In genomic region chr19:41597600-41598041, GRCh38 we compare ENCODE assay signal across 9 cellular contexts. TPM values are rescaled to one million over a fixed set of nuclear protein-coding genes. Genes with fewer than 3 reads are reported as not detected.
DNase-seq lines count a peak whose midpoint lies in the region; ATAC-seq and TF ChIP-seq lines count a peak whose summit lies in the region.
"Had no signal": no experiment of that assay in that cellular context is flagged by ENCODE, and none has a peak within 500 bp of the region (broad histone marks: within the 10 kb centered on the region; RNA-seq: fewer than 3 reads in every experiment).

No MANE protein-coding gene starts in this region.

- peak overlapping the region in 2 of 10 donors; percentile 11 to 43 for H3K27ac Mint-ChIP-seq in naive thymus-derived CD8-positive, alpha-beta T cell
- H3K27ac Mint-ChIP-seq in stimulated activated naive B cell treated with anti-CD40 and anti-IgM and Interleukin-4, amounts not matched to agents 10 μg/mL and 1 μg/mL and 100 μg/mL, for 72 hours, result peak overlapping the region; percentile 34

- peak; percentile 70 for DNase-seq in DND-41
- DNase-seq in HT1080 (ENCODE audit: low read depth), result peak; percentile 52
- DNase-seq in OCI-M1 (lab: John Stamatoyannopoulos, UW), result peak; percentile 86
- peak; percentile 81 for DNase-seq in activated CD8-positive, alpha-beta memory T cell treated with anti-CD3 and anti-CD28 coated beads, Interleukin-2, amount 50 U/mL, for 48 hours
- DNase-seq in naive thymus-derived CD8-positive, alpha-beta T cell, result peak; percentile 45 to 89 (median 72)
- DNase-seq in stimulated activated naive B cell treated with anti-CD40 and anti-IgM and Interleukin-4, amounts not matched to agents 10 μg/mL and 1 μg/mL and 100 μg/mL, for 72 hours, result peak; percentile 70

- peak overlapping the region in 3 of 10 donors; percentile 37 to 64 (median 54) for H3K4me3 Mint-ChIP-seq in naive thymus-derived CD8-positive, alpha-beta T cell
- peak overlapping the region; percentile 57 to 58 for H3K4me3 Mint-ChIP-seq in stimulated activated naive B cell treated with anti-CD40 and anti-IgM and Interleukin-4, amounts not matched to agents 10 μg/mL and 1 μg/mL and 100 μg/mL, for 72 hours

- peaks cover 5 to 24% (median 9%) of the 10 kb centered on the region in 4 donors for H3K4me1 Mint-ChIP-seq in naive thymus-derived CD8-positive, alpha-beta T cell
- peaks cover 8 to 19% of the 10 kb centered on the region in 2 donors for H3K4me1 Mint-ChIP-seq in stimulated activated naive B cell treated with anti-CD40 and anti-IgM and Interleukin-4, amounts not matched to agents 10 μg/mL and 1 μg/mL and 100 μg/mL, for 72 hours

- H2AFZ ChIP-seq in DND-41 (ENCODE audit: low read depth, low read length), result no peak overlapping the region

- peaks cover 3 to 39% (median 20%) of the 10 kb centered on the region in 5 donors for H3K27me3 Mint-ChIP-seq in naive thymus-derived CD8-positive, alpha-beta T cell
- peaks cover 4 to 18% of the 10 kb centered on the region in 2 donors for H3K27me3 Mint-ChIP-seq in stimulated activated naive B cell treated with anti-CD40 and anti-IgM and Interleukin-4, amounts not matched to agents 10 μg/mL and 1 μg/mL and 100 μg/mL, for 72 hours

- no peaks in the 10 kb centered on the region; the same call in 1 of the 2 replicates for H4K20me1 ChIP-seq in DND-41 (ENCODE audit: insufficient read depth, low read length)

- H3K9ac ChIP-seq in DND-41 (ENCODE audit: low read depth, low read length), result no peak overlapping the region

- peak; percentile 95 for TF ChIP-seq CTCF in DND-41 (IDR thresholded peaks at IDR 0.05; ENCODE audit: borderline replicate concordance, extremely low read depth, low read length, poor library complexity, severe bottlenecking)

- H3K4me1 ChIP-seq in DND-41 (ENCODE audit: insufficient read depth, low read length), result no peaks in the 10 kb centered on the region

- no peaks in the 10 kb centered on the region for H3K36me3 ChIP-seq in DND-41 (ENCODE audit: insufficient read depth, low read length)

- no peak overlapping the region for H3K4me2 ChIP-seq in DND-41 (ENCODE audit: insufficient read depth, low read length)

- H3K36me3 Mint-ChIP-seq in naive thymus-derived CD8-positive, alpha-beta T cell, result no peaks in the 10 kb centered on the region
- H3K36me3 Mint-ChIP-seq in stimulated activated naive B cell treated with anti-CD40 and anti-IgM and Interleukin-4, amounts not matched to agents 10 μg/mL and 1 μg/mL and 100 μg/mL, for 72 hours, result no peaks in the 10 kb centered on the region

- ATAC-seq in DND-41 (ENCODE audit: insufficient read depth, low read depth) (peak; percentile 89), esophagus mucosa (peak; percentile 81), HG03457 (IDR thresholded peaks at IDR 0.05; ENCODE audit: unreplicated experiment) (no peak)
- peak; percentile 83 to 91 for ATAC-seq in naive thymus-derived CD8-positive, alpha-beta T cell
- ATAC-seq in stimulated activated naive B cell treated with anti-CD40 and anti-IgM and Interleukin-4, amounts not matched to agents 10 μg/mL and 1 μg/mL and 100 μg/mL, for 72 hours (replicated peaks), result peak; percentile 90

- H3K4me3 ChIP-seq in DND-41 (ENCODE audit: low read depth in 1 of 2, low read length in 2 of 2), result no peak overlapping the region

- no peaks in the 10 kb centered on the region for H3K9me3 Mint-ChIP-seq in naive thymus-derived CD8-positive, alpha-beta T cell
- H3K9me3 Mint-ChIP-seq in stimulated activated naive B cell treated with anti-CD40 and anti-IgM and Interleukin-4, amounts not matched to agents 10 μg/mL and 1 μg/mL and 100 μg/mL, for 72 hours, result no peaks in the 10 kb centered on the region

- H3K9me3 ChIP-seq in DND-41 (ENCODE audit: insufficient read depth, low read length, severe bottlenecking), result no peaks in the 10 kb centered on the region

- no peaks in the 10 kb centered on the region for H3K79me2 ChIP-seq in DND-41 (ENCODE audit: insufficient read depth, low read length)

- H3K27ac ChIP-seq in DND-41 (ENCODE audit: low read length), result no peak overlapping the region
- H3K27ac ChIP-seq: epithelial cell of prostate had no signal

- H3K27me3 ChIP-seq in DND-41 (ENCODE audit: insufficient read depth, low read length, poor library complexity), result no peaks in the 10 kb centered on the region

- POLR2A ChIA-PET in naive thymus-derived CD8-positive, alpha-beta T cell (lab: Charles Lee), result interaction anchor here (0.6 to 1.0 kb wide), 2 partner anchors 150 to 1443 kb away, joined by 3 to 6 read pairs; no protein-coding TSS in a partner anchor

RNA-seq across cellular contexts. Expression of gene CEACAM21, which starts 21.7 kb away (rescaled TPM):
- not detected in 2 replicates for total RNA-seq in HT1080 (2014; rRNA removed; shearing (Covaris generic))
- not detected in 2 replicates for polyA plus RNA-seq in HT1080 (2015; cell fraction: cytosol; rRNA removed)
- not detected in 2 replicates for polyA plus RNA-seq in HT1080 (2015; cell fraction: nucleus; rRNA removed)
- total RNA-seq in esophagus mucosa, result 2.0 TPM
- 10 to 100 TPM; 56.7 to 59.1 TPM for total RNA-seq in naive thymus-derived CD8-positive, alpha-beta T cell
- polyA plus RNA-seq in naive thymus-derived CD8-positive, alpha-beta T cell, result 10 to 100 TPM; 16.7 to 44.2 (median 19.8) TPM

RNA-seq across cellular contexts. Expression of gene CEACAM4, which starts 29.3 kb away (rescaled TPM):
- total RNA-seq in HT1080 (2014; rRNA removed; shearing (Covaris generic)), result not detected in 2 replicates
- not detected in 2 replicates for polyA plus RNA-seq in HT1080 (2015; cell fraction: cytosol; rRNA removed)
- polyA plus RNA-seq in HT1080 (2015; cell fraction: nucleus; rRNA removed), result not detected in 2 replicates
- total RNA-seq in esophagus mucosa, result 0.24 TPM
- not detected for total RNA-seq in naive thymus-derived CD8-positive, alpha-beta T cell
- polyA plus RNA-seq in naive thymus-derived CD8-positive, alpha-beta T cell, result not detected

Comparison
In these comparisons a context has a peak if more than half of its experiments do, and no peak if none do; other contexts are left out.
1. RNA of gene CEACAM21, which starts 21.7 kb away (total RNA-seq): 56.7 to 59.1 TPM in naive thymus-derived CD8-positive, alpha-beta T cell; 2.0 TPM in esophagus mucosa (single experiment) and not detected in HT1080; every median in the first group is over 10 times any median in the second.
2. Peak in every context shown above with its lines, with median percentiles within 50 percentile points of each other: DNase-seq.